ENCODE assay signal across 1 cellular context in genomic region chr2:65231892-65232477, GRCh38.
TF ChIP-seq lines count a peak whose summit lies in the region.

No MANE protein-coding gene starts in this region.

TF ChIP-seq in K562, 482 proteins besides CTCF, POLR2A, EP300 and RAD21 (continued from another document and continues in another):
- peak in 1 of 2 experiments; percentile 31 for TF ChIP-seq E2F6 (IDR thresholded peaks at IDR 0.05; ENCODE audit: borderline replicate concordance in 1 of 2, extremely low read depth in 1 of 2, insufficient read depth in 1 of 2, insufficient read length in 1 of 2, low read depth in 1 of 2, low read length in 1 of 2, poor library complexity in 1 of 2, severe bottlenecking in 1 of 2)
- no peak for TF ChIP-seq ZFP30 (CRISPR knock-in tag; IDR thresholded peaks at IDR 0.05; ENCODE audit: borderline replicate concordance)
- TF ChIP-seq ZNF512 (tag; IDR thresholded peaks at IDR 0.05), result no peak
- TF ChIP-seq ZNF134 (CRISPR knock-in tag; conservative IDR thresholded peaks at IDR 0.05), result no peak
- no peak for TF ChIP-seq ZBTB34 (CRISPR knock-in tag; IDR thresholded peaks at IDR 0.05)
- TF ChIP-seq NFE2L1 (tag; IDR thresholded peaks at IDR 0.05; ENCODE audit: borderline replicate concordance, low read depth), result 0 out of 2 replicates have a peak, but pooled peaks have one; percentile 11
- TF ChIP-seq ZFP36 (IDR thresholded peaks at IDR 0.05; ENCODE audit: low read depth, low read length, partially characterized antibody), result no peak
- no peak for TF ChIP-seq ZNF282 (CRISPR knock-in tag; IDR thresholded peaks at IDR 0.05)
- TF ChIP-seq GTF2A2 (tag; IDR thresholded peaks at IDR 0.05), result no peak
- TF ChIP-seq ZNF589 (CRISPR knock-in tag; IDR thresholded peaks at IDR 0.05; ENCODE audit: low read depth), result peak; percentile 91
- TF ChIP-seq ZNF76 (CRISPR knock-in tag; IDR thresholded peaks at IDR 0.05; ENCODE audit: borderline replicate concordance), result no peak
- 0 out of 2 replicates have a peak, but pooled peaks have one; percentile 34 for TF ChIP-seq ETV1 (tag; conservative IDR thresholded peaks at IDR 0.05; ENCODE audit: low read depth)
- peak in 1 of 3 experiments; percentile 12 for TF ChIP-seq YY1 (IDR thresholded peaks at IDR 0.05; ENCODE audit: borderline replicate concordance in 1 of 3, control insufficient read depth in 1 of 3, extremely low read depth in 1 of 3, insufficient read depth in 3 of 3, insufficient read length in 1 of 3, insufficient replicate concordance in 2 of 3, low read depth in 1 of 3, low read length in 2 of 3)
- no peak for TF ChIP-seq CBFB (CRISPR knock-in tag; IDR thresholded peaks at IDR 0.05)
- TF ChIP-seq TOE1 (IDR thresholded peaks at IDR 0.05; ENCODE audit: borderline replicate concordance), result peak; percentile 86
- TF ChIP-seq TOE1 (CRISPR knock-in tag; IDR thresholded peaks at IDR 0.05; ENCODE audit: borderline replicate concordance, low read depth), result no peak
- no peak for TF ChIP-seq ZNF408 (CRISPR knock-in tag; IDR thresholded peaks at IDR 0.05; ENCODE audit: low read depth)
- peak; percentile 76 for TF ChIP-seq SMAD4 (CRISPR knock-in tag; conservative IDR thresholded peaks at IDR 0.05)
- TF ChIP-seq MECOM (CRISPR knock-in tag; IDR thresholded peaks at IDR 0.05), result peak; percentile 34; the same call in 1 of the 2 replicates
- TF ChIP-seq HDGF (IDR thresholded peaks at IDR 0.05), result no peak
- TF ChIP-seq POLR2AphosphoS5 (IDR thresholded peaks at IDR 0.05; ENCODE audit: control insufficient read depth, insufficient read depth, low read depth, low read length), result peak; percentile 28; the same call in 1 of the 2 replicates
- no peak for TF ChIP-seq KLF13 (tag; IDR thresholded peaks at IDR 0.05; ENCODE audit: borderline replicate concordance, low read depth)
- TF ChIP-seq HMBOX1 (IDR thresholded peaks at IDR 0.05), result peak; percentile 68
- TF ChIP-seq BACH1 (tag; IDR thresholded peaks at IDR 0.05), result peak; percentile 82
- no peak for TF ChIP-seq KAT7 (CRISPR knock-in tag; IDR thresholded peaks at IDR 0.05; ENCODE audit: borderline replicate concordance)
- TF ChIP-seq ZBTB5 (IDR thresholded peaks at IDR 0.05), result no peak
- no peak for TF ChIP-seq HLTF (IDR thresholded peaks at IDR 0.05)
- TF ChIP-seq NBN (IDR thresholded peaks at IDR 0.05; ENCODE audit: low read depth), result no peak
- TF ChIP-seq, protein P1, sequence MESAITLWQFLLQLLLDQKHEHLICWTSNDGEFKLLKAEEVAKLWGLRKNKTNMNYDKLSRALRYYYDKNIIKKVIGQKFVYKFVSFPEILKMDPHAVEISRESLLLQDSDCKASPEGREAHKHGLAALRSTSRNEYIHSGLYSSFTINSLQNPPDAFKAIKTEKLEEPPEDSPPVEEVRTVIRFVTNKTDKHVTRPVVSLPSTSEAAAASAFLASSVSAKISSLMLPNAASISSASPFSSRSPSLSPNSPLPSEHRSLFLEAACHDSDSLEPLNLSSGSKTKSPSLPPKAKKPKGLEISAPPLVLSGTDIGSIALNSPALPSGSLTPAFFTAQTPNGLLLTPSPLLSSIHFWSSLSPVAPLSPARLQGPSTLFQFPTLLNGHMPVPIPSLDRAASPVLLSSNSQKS (CRISPR knock-in tag; IDR thresholded peaks at IDR 0.05), result no peak
- no peak for TF ChIP-seq BDP1 (IDR thresholded peaks at IDR 0.05; ENCODE audit: insufficient read depth, insufficient read length)
- TF ChIP-seq DIDO1 (tag; IDR thresholded peaks at IDR 0.05; ENCODE audit: low read depth), result no peak
- TF ChIP-seq XRCC4 (IDR thresholded peaks at IDR 0.05; ENCODE audit: extremely low read depth, insufficient read depth, insufficient read length), result no peak
- no peak for TF ChIP-seq HMGXB4 (CRISPR knock-in tag; IDR thresholded peaks at IDR 0.05)
- TF ChIP-seq ATF2 (CRISPR knock-in tag; IDR thresholded peaks at IDR 0.05), result no peak
- no peak for TF ChIP-seq E2F4 (CRISPR knock-in tag; IDR thresholded peaks at IDR 0.05; ENCODE audit: low read depth)
- no peak for TF ChIP-seq ZBTB49 (CRISPR knock-in tag; IDR thresholded peaks at IDR 0.05; ENCODE audit: borderline replicate concordance)
- TF ChIP-seq ZNF75A (CRISPR knock-in tag; IDR thresholded peaks at IDR 0.05), result no peak
- no peak for TF ChIP-seq SREBF1 (IDR thresholded peaks at IDR 0.05; ENCODE audit: borderline replicate concordance, low read depth, low read length)
- no peak for TF ChIP-seq SIX5 (IDR thresholded peaks at IDR 0.05; ENCODE audit: borderline replicate concordance in 1 of 2, insufficient read depth in 1 of 2, low read depth in 1 of 2, low read length in 2 of 2)
- TF ChIP-seq ZNF717 (CRISPR knock-in tag; IDR thresholded peaks at IDR 0.05), result no peak
- TF ChIP-seq ZNF232 (CRISPR knock-in tag; IDR thresholded peaks at IDR 0.05), result no peak
- no peak for TF ChIP-seq HDAC3 (IDR thresholded peaks at IDR 0.05; ENCODE audit: borderline replicate concordance, partially characterized antibody)
- TF ChIP-seq ZC3H4 (CRISPR knock-in tag; IDR thresholded peaks at IDR 0.05; ENCODE audit: borderline replicate concordance), result no peak
- TF ChIP-seq, protein P2, sequence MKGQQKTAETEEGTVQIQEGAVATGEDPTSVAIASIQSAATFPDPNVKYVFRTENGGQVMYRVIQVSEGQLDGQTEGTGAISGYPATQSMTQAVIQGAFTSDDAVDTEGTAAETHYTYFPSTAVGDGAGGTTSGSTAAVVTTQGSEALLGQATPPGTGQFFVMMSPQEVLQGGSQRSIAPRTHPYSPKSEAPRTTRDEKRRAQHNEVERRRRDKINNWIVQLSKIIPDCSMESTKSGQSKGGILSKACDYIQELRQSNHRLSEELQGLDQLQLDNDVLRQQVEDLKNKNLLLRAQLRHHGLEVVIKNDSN (CRISPR knock-in tag; IDR thresholded peaks at IDR 0.05), result no peak; the same call in 1 of the 2 replicates
- TF ChIP-seq NRF1 (conservative IDR thresholded peaks at IDR 0.05 in 1 of 2, IDR thresholded peaks at IDR 0.05 in 1 of 2), result 0 out of 4 replicates have a peak, but pooled peaks of 1 of the 2 experiments have one; percentile 13
- no peak for TF ChIP-seq PHF20 (IDR thresholded peaks at IDR 0.05; ENCODE audit: partially characterized antibody)
- TF ChIP-seq TFAP4 (CRISPR knock-in tag; IDR thresholded peaks at IDR 0.05; ENCODE audit: borderline replicate concordance), result no peak
- TF ChIP-seq CTBP1 (IDR thresholded peaks at IDR 0.05; ENCODE audit: borderline replicate concordance), result no peak
- no peak for TF ChIP-seq ILK (tag; IDR thresholded peaks at IDR 0.05; ENCODE audit: borderline replicate concordance, low read depth)
- TF ChIP-seq ESRRB (CRISPR knock-in tag; IDR thresholded peaks at IDR 0.05; ENCODE audit: borderline replicate concordance), result no peak
